Comparison of ENCODE assay signal across 2 cellular contexts in the genomic region with DNA sequence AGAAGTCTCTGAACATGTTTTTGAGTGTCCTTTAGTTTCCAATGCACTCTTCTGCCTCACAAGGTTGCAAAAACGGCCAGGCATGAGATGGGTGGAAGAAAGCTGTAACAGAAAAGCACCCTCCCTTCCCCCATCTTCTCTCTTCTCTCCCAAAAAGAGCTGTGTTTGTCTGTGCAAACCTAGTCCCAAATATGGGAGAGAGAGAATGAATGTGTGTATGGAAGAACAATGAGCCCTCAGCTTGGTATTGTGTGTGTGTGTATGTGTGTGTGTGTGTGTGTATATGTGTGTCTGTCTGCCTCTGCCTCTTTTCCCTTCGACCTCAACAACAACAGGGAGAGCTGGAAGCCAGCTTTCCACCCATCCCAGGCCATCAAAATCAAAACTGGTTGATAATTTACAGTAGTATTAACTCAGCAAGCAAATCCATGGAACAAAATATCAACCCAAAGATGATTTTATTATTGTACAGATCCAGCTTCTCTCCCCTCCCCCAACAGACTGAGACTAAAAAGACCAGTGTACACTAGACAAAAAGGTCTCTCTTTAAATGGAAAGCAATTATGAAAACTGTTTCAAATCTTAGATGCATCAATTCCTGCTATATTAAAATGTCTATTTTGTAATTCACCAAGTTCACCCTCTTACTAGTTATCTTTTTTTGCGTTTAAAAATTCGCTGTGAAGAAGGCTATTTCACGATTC.
TF ChIP-seq lines count a peak whose summit lies in the region.

No MANE protein-coding gene starts in this region.

TF ChIP-seq in GM12878, 131 proteins besides CTCF, POLR2A, EP300 and RAD21:
- 0 out of 2 replicates have a peak, but pooled peaks have one; percentile 30 for TF ChIP-seq NBN (IDR thresholded peaks at IDR 0.05)
- no peak for TF ChIP-seq BACH1 (IDR thresholded peaks at IDR 0.05; ENCODE audit: borderline replicate concordance)
- peak in 1 of 2 experiments; percentile 19; a peak in 1 of 4 replicates for TF ChIP-seq IKZF2 (IDR thresholded peaks at IDR 0.05)
- TF ChIP-seq, protein P1, sequence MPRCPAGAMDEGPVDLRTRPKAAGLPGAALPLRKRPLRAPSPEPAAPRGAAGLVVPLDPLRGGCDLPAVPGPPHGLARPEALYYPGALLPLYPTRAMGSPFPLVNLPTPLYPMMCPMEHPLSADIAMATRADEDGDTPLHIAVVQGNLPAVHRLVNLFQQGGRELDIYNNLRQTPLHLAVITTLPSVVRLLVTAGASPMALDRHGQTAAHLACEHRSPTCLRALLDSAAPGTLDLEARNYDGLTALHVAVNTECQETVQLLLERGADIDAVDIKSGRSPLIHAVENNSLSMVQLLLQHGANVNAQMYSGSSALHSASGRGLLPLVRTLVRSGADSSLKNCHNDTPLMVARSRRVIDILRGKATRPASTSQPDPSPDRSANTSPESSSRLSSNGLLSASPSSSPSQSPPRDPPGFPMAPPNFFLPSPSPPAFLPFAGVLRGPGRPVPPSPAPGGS (IDR thresholded peaks at IDR 0.05; ENCODE audit: borderline replicate concordance, insufficient read depth, low read depth, low read length, poor library complexity, severe bottlenecking) = no peak
- TF ChIP-seq, protein P2, sequence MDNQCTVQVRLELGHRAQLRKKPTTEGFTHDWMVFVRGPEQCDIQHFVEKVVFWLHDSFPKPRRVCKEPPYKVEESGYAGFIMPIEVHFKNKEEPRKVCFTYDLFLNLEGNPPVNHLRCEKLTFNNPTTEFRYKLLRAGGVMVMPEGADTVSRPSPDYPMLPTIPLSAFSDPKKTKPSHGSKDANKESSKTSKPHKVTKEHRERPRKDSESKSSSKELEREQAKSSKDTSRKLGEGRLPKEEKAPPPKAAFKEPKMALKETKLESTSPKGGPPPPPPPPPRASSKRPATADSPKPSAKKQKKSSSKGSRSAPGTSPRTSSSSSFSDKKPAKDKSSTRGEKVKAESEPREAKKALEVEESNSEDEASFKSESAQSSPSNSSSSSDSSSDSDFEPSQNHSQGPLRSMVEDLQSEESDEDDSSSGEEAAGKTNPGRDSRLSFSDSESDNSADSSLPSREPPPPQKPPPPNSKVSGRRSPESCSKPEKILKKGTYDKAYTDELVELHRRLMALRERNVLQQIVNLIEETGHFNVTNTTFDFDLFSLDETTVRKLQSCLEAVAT (IDR thresholded peaks at IDR 0.05) = peak; percentile 37; the same call in 1 of the 2 replicates
- no peak for TF ChIP-seq MXI1 (IDR thresholded peaks at IDR 0.05; ENCODE audit: low read depth, low read length)
- peak; percentile 43; the same call in 1 of the 2 replicates for TF ChIP-seq CHD2 (IDR thresholded peaks at IDR 0.05; ENCODE audit: borderline replicate concordance, low read depth, low read length)
- peak; percentile 73; the same call in 1 of the 2 replicates for TF ChIP-seq HDGF (IDR thresholded peaks at IDR 0.05)
- TF ChIP-seq SMARCA5 (IDR thresholded peaks at IDR 0.05) = no peak
- no peak for TF ChIP-seq WRNIP1 (IDR thresholded peaks at IDR 0.05; ENCODE audit: borderline replicate concordance, low read depth, low read length)
- no peak for TF ChIP-seq NR2C1 (IDR thresholded peaks at IDR 0.05)
TF ChIP-seq in GM12878: peak in this region for 5.

TF ChIP-seq in HepG2, 621 proteins besides CTCF, POLR2A, EP300 and RAD21:
- no peak for TF ChIP-seq AGO2 (optimal IDR thresholded peaks at IDR 0.05; ENCODE audit: low read depth, low read length)
- TF ChIP-seq, protein P3, sequence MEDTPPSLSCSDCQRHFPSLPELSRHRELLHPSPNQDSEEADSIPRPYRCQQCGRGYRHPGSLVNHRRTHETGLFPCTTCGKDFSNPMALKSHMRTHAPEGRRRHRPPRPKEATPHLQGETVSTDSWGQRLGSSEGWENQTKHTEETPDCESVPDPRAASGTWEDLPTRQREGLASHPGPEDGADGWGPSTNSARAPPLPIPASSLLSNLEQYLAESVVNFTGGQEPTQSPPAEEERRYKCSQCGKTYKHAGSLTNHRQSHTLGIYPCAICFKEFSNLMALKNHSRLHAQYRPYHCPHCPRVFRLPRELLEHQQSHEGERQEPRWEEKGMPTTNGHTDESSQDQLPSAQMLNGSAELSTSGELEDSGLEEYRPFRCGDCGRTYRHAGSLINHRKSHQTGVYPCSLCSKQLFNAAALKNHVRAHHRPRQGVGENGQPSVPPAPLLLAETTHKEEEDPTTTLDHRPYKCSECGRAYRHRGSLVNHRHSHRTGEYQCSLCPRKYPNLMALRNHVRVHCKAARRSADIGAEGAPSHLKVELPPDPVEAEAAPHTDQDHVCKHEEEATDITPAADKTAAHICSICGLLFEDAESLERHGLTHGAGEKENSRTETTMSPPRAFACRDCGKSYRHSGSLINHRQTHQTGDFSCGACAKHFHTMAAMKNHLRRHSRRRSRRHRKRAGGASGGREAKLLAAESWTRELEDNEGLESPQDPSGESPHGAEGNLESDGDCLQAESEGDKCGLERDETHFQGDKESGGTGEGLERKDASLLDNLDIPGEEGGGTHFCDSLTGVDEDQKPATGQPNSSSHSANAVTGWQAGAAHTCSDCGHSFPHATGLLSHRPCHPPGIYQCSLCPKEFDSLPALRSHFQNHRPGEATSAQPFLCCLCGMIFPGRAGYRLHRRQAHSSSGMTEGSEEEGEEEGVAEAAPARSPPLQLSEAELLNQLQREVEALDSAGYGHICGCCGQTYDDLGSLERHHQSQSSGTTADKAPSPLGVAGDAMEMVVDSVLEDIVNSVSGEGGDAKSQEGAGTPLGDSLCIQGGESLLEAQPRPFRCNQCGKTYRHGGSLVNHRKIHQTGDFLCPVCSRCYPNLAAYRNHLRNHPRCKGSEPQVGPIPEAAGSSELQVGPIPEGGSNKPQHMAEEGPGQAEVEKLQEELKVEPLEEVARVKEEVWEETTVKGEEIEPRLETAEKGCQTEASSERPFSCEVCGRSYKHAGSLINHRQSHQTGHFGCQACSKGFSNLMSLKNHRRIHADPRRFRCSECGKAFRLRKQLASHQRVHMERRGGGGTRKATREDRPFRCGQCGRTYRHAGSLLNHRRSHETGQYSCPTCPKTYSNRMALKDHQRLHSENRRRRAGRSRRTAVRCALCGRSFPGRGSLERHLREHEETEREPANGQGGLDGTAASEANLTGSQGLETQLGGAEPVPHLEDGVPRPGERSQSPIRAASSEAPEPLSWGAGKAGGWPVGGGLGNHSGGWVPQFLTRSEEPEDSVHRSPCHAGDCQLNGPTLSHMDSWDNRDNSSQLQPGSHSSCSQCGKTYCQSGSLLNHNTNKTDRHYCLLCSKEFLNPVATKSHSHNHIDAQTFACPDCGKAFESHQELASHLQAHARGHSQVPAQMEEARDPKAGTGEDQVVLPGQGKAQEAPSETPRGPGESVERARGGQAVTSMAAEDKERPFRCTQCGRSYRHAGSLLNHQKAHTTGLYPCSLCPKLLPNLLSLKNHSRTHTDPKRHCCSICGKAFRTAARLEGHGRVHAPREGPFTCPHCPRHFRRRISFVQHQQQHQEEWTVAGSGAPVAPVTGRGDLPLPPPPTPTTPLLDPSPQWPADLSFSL (CRISPR knock-in tag; IDR thresholded peaks at IDR 0.05) = peak; percentile 95
- TF ChIP-seq ZBTB42 (CRISPR knock-in tag; IDR thresholded peaks at IDR 0.05) = no peak
- no peak for TF ChIP-seq ZNF180 (CRISPR knock-in tag; IDR thresholded peaks at IDR 0.05; ENCODE audit: borderline replicate concordance, low read depth)
- no peak for TF ChIP-seq CBX2 (IDR thresholded peaks at IDR 0.05; ENCODE audit: low read depth, low read length)
- no peak for TF ChIP-seq CBX2 (CRISPR knock-in tag; IDR thresholded peaks at IDR 0.05; ENCODE audit: low read depth)
- TF ChIP-seq ZNF766 (CRISPR knock-in tag; IDR thresholded peaks at IDR 0.05; ENCODE audit: borderline replicate concordance) = no peak
- TF ChIP-seq ZNF713 (CRISPR knock-in tag; IDR thresholded peaks at IDR 0.05) = no peak
- TF ChIP-seq SOX6 (IDR thresholded peaks at IDR 0.05) = no peak
- peak; percentile 43; the same call in 1 of the 2 replicates for TF ChIP-seq SOX6 (CRISPR knock-in tag; IDR thresholded peaks at IDR 0.05)
- no peak for TF ChIP-seq ZNF768 (CRISPR knock-in tag; IDR thresholded peaks at IDR 0.05)
- 0 out of 2 replicates have a peak, but pooled peaks have one; percentile 19 for TF ChIP-seq ATF1 (CRISPR knock-in tag; IDR thresholded peaks at IDR 0.05)
- TF ChIP-seq SOX5 (CRISPR knock-in tag; IDR thresholded peaks at IDR 0.05; ENCODE audit: borderline replicate concordance) = peak; percentile 75
- TF ChIP-seq FOXO1 (CRISPR knock-in tag; IDR thresholded peaks at IDR 0.05) = no peak
- no peak for TF ChIP-seq ZNF781 (CRISPR knock-in tag; IDR thresholded peaks at IDR 0.05; ENCODE audit: borderline replicate concordance, not compliant biosample characterization)
- TF ChIP-seq TBL1XR1 (IDR thresholded peaks at IDR 0.05; ENCODE audit: borderline replicate concordance, low read length, partially characterized antibody) = no peak
- TF ChIP-seq ZKSCAN5 (CRISPR knock-in tag; IDR thresholded peaks at IDR 0.05) = no peak
- TF ChIP-seq ZNF446 (CRISPR knock-in tag; IDR thresholded peaks at IDR 0.05) = no peak
- TF ChIP-seq ZNF296 (CRISPR knock-in tag; conservative IDR thresholded peaks at IDR 0.05) = no peak
- no peak for TF ChIP-seq ONECUT2 (CRISPR knock-in tag; IDR thresholded peaks at IDR 0.05)
- TF ChIP-seq FOXM1 (CRISPR knock-in tag; IDR thresholded peaks at IDR 0.05) = no peak
- no peak for TF ChIP-seq ZNF24 (IDR thresholded peaks at IDR 0.05)
- TF ChIP-seq, protein P4, sequence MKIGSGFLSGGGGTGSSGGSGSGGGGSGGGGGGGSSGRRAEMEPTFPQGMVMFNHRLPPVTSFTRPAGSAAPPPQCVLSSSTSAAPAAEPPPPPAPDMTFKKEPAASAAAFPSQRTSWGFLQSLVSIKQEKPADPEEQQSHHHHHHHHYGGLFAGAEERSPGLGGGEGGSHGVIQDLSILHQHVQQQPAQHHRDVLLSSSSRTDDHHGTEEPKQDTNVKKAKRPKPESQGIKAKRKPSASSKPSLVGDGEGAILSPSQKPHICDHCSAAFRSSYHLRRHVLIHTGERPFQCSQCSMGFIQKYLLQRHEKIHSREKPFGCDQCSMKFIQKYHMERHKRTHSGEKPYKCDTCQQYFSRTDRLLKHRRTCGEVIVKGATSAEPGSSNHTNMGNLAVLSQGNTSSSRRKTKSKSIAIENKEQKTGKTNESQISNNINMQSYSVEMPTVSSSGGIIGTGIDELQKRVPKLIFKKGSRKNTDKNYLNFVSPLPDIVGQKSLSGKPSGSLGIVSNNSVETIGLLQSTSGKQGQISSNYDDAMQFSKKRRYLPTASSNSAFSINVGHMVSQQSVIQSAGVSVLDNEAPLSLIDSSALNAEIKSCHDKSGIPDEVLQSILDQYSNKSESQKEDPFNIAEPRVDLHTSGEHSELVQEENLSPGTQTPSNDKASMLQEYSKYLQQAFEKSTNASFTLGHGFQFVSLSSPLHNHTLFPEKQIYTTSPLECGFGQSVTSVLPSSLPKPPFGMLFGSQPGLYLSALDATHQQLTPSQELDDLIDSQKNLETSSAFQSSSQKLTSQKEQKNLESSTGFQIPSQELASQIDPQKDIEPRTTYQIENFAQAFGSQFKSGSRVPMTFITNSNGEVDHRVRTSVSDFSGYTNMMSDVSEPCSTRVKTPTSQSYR (CRISPR knock-in tag; IDR thresholded peaks at IDR 0.05; ENCODE audit: borderline replicate concordance) = peak; percentile 43; the same call in 1 of the 2 replicates
- TF ChIP-seq SRSF9 (IDR thresholded peaks at IDR 0.05; ENCODE audit: borderline replicate concordance, insufficient read depth, low read depth, low read length, poor library complexity, severe bottlenecking) = no peak
- no peak for TF ChIP-seq KDM1A (CRISPR knock-in tag; IDR thresholded peaks at IDR 0.05)
- no peak for TF ChIP-seq EHMT2 (IDR thresholded peaks at IDR 0.05; ENCODE audit: borderline replicate concordance, low read depth, low read length)
- 0 out of 2 replicates have a peak, but pooled peaks have one; percentile 50 for TF ChIP-seq FOXP1 (IDR thresholded peaks at IDR 0.05)
- peak; percentile 39; the same call in 1 of the 2 replicates for TF ChIP-seq FOXP1 (CRISPR knock-in tag; IDR thresholded peaks at IDR 0.05)
- TF ChIP-seq CREM (IDR thresholded peaks at IDR 0.05) = 0 out of 2 replicates have a peak, but pooled peaks have one; percentile 28
- no peak for TF ChIP-seq CREM (CRISPR knock-in tag; IDR thresholded peaks at IDR 0.05)
- TF ChIP-seq ZNF878 (CRISPR knock-in tag; IDR thresholded peaks at IDR 0.05) = no peak
- peak; percentile 78 for TF ChIP-seq SRF (IDR thresholded peaks at IDR 0.05; ENCODE audit: low read depth, low read length)
- TF ChIP-seq ZNF138 (CRISPR knock-in tag; IDR thresholded peaks at IDR 0.05; ENCODE audit: low read depth) = no peak
- 0 out of 2 replicates have a peak, but pooled peaks have one; percentile 3 for TF ChIP-seq NFIC (IDR thresholded peaks at IDR 0.05; ENCODE audit: low read length)
- TF ChIP-seq SOX13 (IDR thresholded peaks at IDR 0.05) = peak; percentile 53; the same call in 1 of the 2 replicates
- peak in 1 of 2 experiments; percentile 81; a peak in 2 of 4 replicates for TF ChIP-seq SOX13 (CRISPR knock-in tag; conservative IDR thresholded peaks at IDR 0.05 in 1 of 2, IDR thresholded peaks at IDR 0.05 in 1 of 2)
- TF ChIP-seq MTA1 (CRISPR knock-in tag; IDR thresholded peaks at IDR 0.05; ENCODE audit: borderline replicate concordance) = no peak
- no peak for TF ChIP-seq ZKSCAN1 (IDR thresholded peaks at IDR 0.05; ENCODE audit: low read length)
- no peak for TF ChIP-seq ZNF562 (CRISPR knock-in tag; IDR thresholded peaks at IDR 0.05; ENCODE audit: borderline replicate concordance)
- TF ChIP-seq RBFOX2 (IDR thresholded peaks at IDR 0.05; ENCODE audit: low read depth, low read length) = no peak
- no peak for TF ChIP-seq HIVEP1 (CRISPR knock-in tag; IDR thresholded peaks at IDR 0.05)
